Comparison of ENCODE assay signal across 8 cellular contexts in genomic region chr10:102714621-102715455, GRCh38. TPM values are rescaled to one million over a fixed set of nuclear protein-coding genes. Genes with fewer than 3 reads are reported as not detected.
DNase-seq lines count a peak whose midpoint lies in the region; ATAC-seq and TF ChIP-seq lines count a peak whose summit lies in the region.

SFXN2 (plus strand) TSS chr10:102714636; CDS start chr10:102726637, 12,001 bp downstream.

- POLR2A ChIA-PET in CD4-positive, alpha-beta memory T cell (lab: Charles Lee; ENCODE audit: partially characterized antibody): interaction anchor here (0.6 to 6.6 kb wide), 15 partner anchors 24 to 265 kb away, joined by 3 to 144 read pairs (median 8); partner anchors contain the start of genes SUFU, TRIM8 and WBP1L

- peak within 1 kb of the TSS; percentile 94 for H3K4me2 ChIP-seq in neuronal stem cell (ENCODE audit: insufficient read depth, low read length, poor library complexity, severe bottlenecking)

- H3K18ac ChIP-seq in neuronal stem cell (ENCODE audit: low read length): peak within 1 kb of the TSS; percentile 99

- H4K8ac ChIP-seq in neuronal stem cell (ENCODE audit: low read depth, low read length): no peak within 1 kb of the TSS

- peak; percentile 46 to 70 (median 53) for DNase-seq in CD4-positive, alpha-beta memory T cell
- DNase-seq in GM19240 (ENCODE audit: insufficient read length, low spot score) (peak; percentile 23), HT1080 (ENCODE audit: low read depth) (peak; percentile 20), neuronal stem cell (ENCODE audit: low spot score) (no peak), transverse colon (peak; percentile 47), SHP77 (lab: John Stamatoyannopoulos, UW) (no peak)
- peak; percentile 26 for DNase-seq in effector CD8-positive, alpha-beta T cell (lab: John Stamatoyannopoulos, UW)

- peak within 1 kb of the TSS; percentile 6 for H3K4ac ChIP-seq in neuronal stem cell (ENCODE audit: low read length)

- TF ChIP-seq EP300 in transverse colon (IDR thresholded peaks at IDR 0.05; ENCODE audit: low read depth): no peak

- WGBS in neuronal stem cell (ENCODE audit: extremely low coverage in 2 of 2, insufficient read length in 2 of 2, insufficient replicate concordance in 1 of 2), 2 donors: no CpG with 5 or more reads among the region's 46 CpGs
- 4% methylated on average over 46 of the region's 46 CpGs; no CpG with 5 or more reads in 1 of the 2 donors for WGBS in transverse colon (ENCODE audit: low coverage in 1 of 2), 2 donors

- H3K27me3 Mint-ChIP-seq in CD4-positive, alpha-beta memory T cell: no peaks in the 10 kb centered on the region

- peak within 1 kb of the TSS; percentile 85 for H3K9ac ChIP-seq in neuronal stem cell (ENCODE audit: low read depth, low read length, poor library complexity)

- intact Hi-C loops in CD4-positive, alpha-beta memory T cell (cut with micrococcal nuclease): loop anchor here (1.0 to 10.0 kb wide), 7 partner anchors 28 to 650 kb away; partner anchors contain the start of genes ACTR1A, NOLC1, TAF5 and WBP1L
- intact Hi-C loops in transverse colon (cut with DNase I; ENCODE audit: low total_unique reads): no loop called here

- CTCF ChIA-PET in CD4-positive, alpha-beta memory T cell (lab: Charles Lee; ENCODE audit: partially characterized antibody): interaction anchor here (0.8 to 3.6 kb wide), 10 partner anchors 9 to 210 kb away, joined by 3 to 22 read pairs (median 5); partner anchors contain the start of genes SUFU and TRIM8

- H3K14ac ChIP-seq in neuronal stem cell (ENCODE audit: low read length): peak within 1 kb of the TSS; percentile 89

- peak; percentile 10 to 13 for ATAC-seq in activated CD4-positive, CD25-positive, alpha-beta regulatory T cell treated with anti-CD3 and anti-CD28 coated beads, Interleukin-2, amount 50 U/mL, for 24 hours

- no peak within 1 kb of the TSS for H4K91ac ChIP-seq in neuronal stem cell (ENCODE audit: low read depth, low read length, poor library complexity)

- no peak for TF ChIP-seq CTCF in transverse colon (IDR thresholded peaks at IDR 0.05)

- peak within 1 kb of the TSS; percentile 92 for H2BK15ac ChIP-seq in neuronal stem cell (ENCODE audit: low read length)

- peak within 1 kb of the TSS; percentile 14 for H2BK12ac ChIP-seq in neuronal stem cell (ENCODE audit: low read length)

- peak; percentile 46 for TF ChIP-seq POLR2A in transverse colon (IDR thresholded peaks at IDR 0.05)

- H3K27me3 ChIP-seq in CD4-positive, alpha-beta memory T cell (ENCODE audit: insufficient read depth, low read length): no peaks in the 10 kb centered on the region
- no peaks in the 10 kb centered on the region for H3K27me3 ChIP-seq in neuronal stem cell (ENCODE audit: control insufficient read depth in 3 of 3, insufficient read depth in 3 of 3, low read depth in 1 of 3, low read length in 3 of 3)
- H3K27me3 ChIP-seq in transverse colon: no peaks in the 10 kb centered on the region

- peaks cover 38 to 72% (median 45%) of the 10 kb centered on the region in 4 donors for H3K4me1 Mint-ChIP-seq in CD4-positive, alpha-beta memory T cell

- peaks cover 33% of the 10 kb centered on the region for H3K4me1 ChIP-seq in CD4-positive, alpha-beta memory T cell (ENCODE audit: insufficient read depth, low read length)
- H3K4me1 ChIP-seq in neuronal stem cell (ENCODE audit: control insufficient read depth in 2 of 2, insufficient read depth in 1 of 2, low read depth in 1 of 2, low read length in 2 of 2) (peaks cover 17 to 23% of the 10 kb centered on the region in 2 donors), transverse colon (peaks cover 0 to 17% (median 12%) of the 10 kb centered on the region in 4 donors)

- H3K4me3 ChIP-seq in CD4-positive, alpha-beta memory T cell (ENCODE audit: low read length in 2 of 2): peak within 1 kb of the TSS; percentile 81 to 89
- H3K4me3 ChIP-seq in neuronal stem cell (ENCODE audit: low read length in 2 of 2) (peak within 1 kb of the TSS; percentile 98 to 99), transverse colon (peak within 1 kb of the TSS; percentile 85 to 96 (median 88))

- H3K9me3 ChIP-seq in CD4-positive, alpha-beta memory T cell (ENCODE audit: control insufficient read depth in 1 of 2, low read length in 2 of 2): no peaks in the 10 kb centered on the region
- H3K9me3 ChIP-seq in neuronal stem cell (replicated peaks in 1 of 2; ENCODE audit: control insufficient read depth in 2 of 2, insufficient read depth in 1 of 2, low read depth in 1 of 2, low read length in 2 of 2) (no peaks in the 10 kb centered on the region), transverse colon (no peaks in the 10 kb centered on the region)

- peaks cover 11 to 20% of the 10 kb centered on the region in 2 donors for H3K36me3 Mint-ChIP-seq in CD4-positive, alpha-beta memory T cell

- peak within 1 kb of the TSS; percentile 80 for H3K23ac ChIP-seq in neuronal stem cell (ENCODE audit: low read depth, low read length, poor library complexity)

- H2AFZ ChIP-seq in neuronal stem cell (ENCODE audit: low read length): peak within 1 kb of the TSS; percentile 95

- H3K27ac Mint-ChIP-seq in CD4-positive, alpha-beta memory T cell: peak within 1 kb of the TSS; percentile 90 to 98 (median 96)

- in situ Hi-C loops in transverse colon (cut with MboI; ENCODE audit: low pct_ligation_motif_present in 1 of 4, low pct_unique_long_range_greater_than_20kb in 1 of 4, low sequenced_read_pairs in 3 of 4): no loop called here

- H3K79me1 ChIP-seq in neuronal stem cell (ENCODE audit: low read depth, low read length): peaks cover 5% of the 10 kb centered on the region

- no peaks in the 10 kb centered on the region for H3K9me3 Mint-ChIP-seq in CD4-positive, alpha-beta memory T cell

- H3K4me3 Mint-ChIP-seq in CD4-positive, alpha-beta memory T cell: peak within 1 kb of the TSS; percentile 90 to 98 (median 96)

- H3K36me3 ChIP-seq in CD4-positive, alpha-beta memory T cell (ENCODE audit: insufficient read depth, low read length): no peaks in the 10 kb centered on the region
- H3K36me3 ChIP-seq in neuronal stem cell (replicated peaks in 1 of 2; ENCODE audit: control insufficient read depth in 2 of 2, insufficient read depth in 2 of 2, low read length in 2 of 2) (peaks cover 0 to 23% of the 10 kb centered on the region in 2 donors), transverse colon (no peaks in the 10 kb centered on the region)

- H2BK120ac ChIP-seq in neuronal stem cell (ENCODE audit: low read depth, low read length): no peak within 1 kb of the TSS

- peak within 1 kb of the TSS; percentile 73 for H2AK5ac ChIP-seq in neuronal stem cell (ENCODE audit: low read depth, low read length)

- peak within 1 kb of the TSS; percentile 94 for H3K27ac ChIP-seq in CD4-positive, alpha-beta memory T cell (ENCODE audit: low read depth, low read length)
- H3K27ac ChIP-seq in neuronal stem cell (replicated peaks; ENCODE audit: low read length) (peak within 1 kb of the TSS; percentile 97), transverse colon (peak within 1 kb of the TSS; percentile 89 to 94 (median 92))

- H2BK5ac ChIP-seq in neuronal stem cell (ENCODE audit: low read length): peak within 1 kb of the TSS; percentile 97

RNA-seq across cellular contexts. Expression of gene SFXN2, which starts in this region (rescaled TPM):
- 10 to 100 TPM; 20.2 to 21.7 TPM for total RNA-seq in CD4-positive, alpha-beta memory T cell
- polyA plus RNA-seq in CD4-positive, alpha-beta memory T cell: 10 to 100 TPM in 1 of 2 donors, 1 to 10 TPM in 1; 9.5 to 11.4 TPM
- total RNA-seq in HT1080 (2014; rRNA removed; shearing (Covaris generic)): 18.8 and 18.9 TPM in 2 replicates
- 7.2 and 9.4 TPM in 2 replicates for polyA plus RNA-seq in HT1080 (2015; cell fraction: cytosol; rRNA removed)
- 18.3 and 21.1 TPM in 2 replicates for polyA plus RNA-seq in HT1080 (2015; cell fraction: nucleus; rRNA removed)
- 3.9 TPM for polyA plus RNA-seq in neuronal stem cell (2013, experiment 1 of 2)
- polyA plus RNA-seq in neuronal stem cell (2013, experiment 2 of 2): 4.0 TPM
- total RNA-seq in transverse colon: 10 to 100 TPM in 2 of 4 donors, 1 to 10 TPM in 2; 2.1 to 64.9 (median 7.3) TPM

Comparison
In these comparisons a context has a peak if more than half of its experiments do, and no peak if none do; other contexts are left out.
1. DNase-seq: peak in CD4-positive, alpha-beta memory T cell (5 of 5), GM19240 (single experiment), HT1080 (single experiment), effector CD8-positive, alpha-beta T cell (single experiment) and transverse colon (single experiment); none in neuronal stem cell (single experiment) and SHP77 (0 of 2).
2. Peak in every context shown above with its lines, with median percentiles within 50 percentile points of each other: H3K27ac ChIP-seq and H3K4me3 ChIP-seq.